Comparison of ENCODE assay signal across 8 cellular contexts in the genomic region with DNA sequence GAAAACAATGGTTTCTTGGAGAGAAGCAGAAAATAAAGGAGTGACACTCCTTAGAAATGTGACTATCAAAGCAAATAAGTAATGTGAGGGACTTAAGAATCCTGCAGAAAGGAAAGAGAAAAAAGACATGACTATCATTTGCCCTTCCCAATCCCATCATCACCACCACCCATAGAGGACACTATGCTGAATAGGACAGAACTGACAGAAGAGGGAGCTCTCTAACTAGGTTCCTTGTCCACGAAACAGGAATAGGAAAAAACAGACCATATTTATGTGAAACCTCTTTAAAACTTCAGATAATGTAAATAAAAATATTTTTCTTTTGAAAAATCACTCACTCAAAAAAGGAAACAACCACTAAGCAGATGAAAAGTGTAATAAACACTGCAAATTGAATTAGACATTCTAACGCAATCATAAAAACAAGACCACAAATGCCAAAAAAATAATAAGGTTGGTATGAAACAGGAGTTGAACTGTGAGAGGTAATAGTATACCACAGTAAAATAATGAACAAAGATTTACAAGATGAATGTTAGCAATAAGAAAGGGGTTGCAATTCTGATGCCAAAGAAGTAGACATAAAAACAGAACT. TPM values are rescaled to one million over a fixed set of nuclear protein-coding genes. Genes with fewer than 3 reads are reported as not detected.
A peak's percentile ranks its signal among the peaks of the same experiment; 100 is the strongest.
DNase-seq lines count a peak whose midpoint lies in the region; ATAC-seq and TF ChIP-seq lines count a peak whose summit lies in the region.

No MANE protein-coding gene starts in this region.

- POLR2A ChIA-PET in HCT116 (lab: Charles Lee): no interaction called here

- peak; percentile 81 to 95 (median 83) for TF ChIP-seq CTCF in HCT116 (IDR thresholded peaks at IDR 0.05 in 2 of 3, conservative IDR thresholded peaks at IDR 0.05 in 1 of 3; ENCODE audit: borderline replicate concordance in 1 of 3, insufficient read depth in 1 of 3, low read depth in 2 of 3, low read length in 2 of 3)
- peak; percentile 60 for TF ChIP-seq CTCF in liver (IDR thresholded peaks at IDR 0.05; ENCODE audit: low read depth, low read length, missing input control)

- no peaks in the 10 kb centered on the region for H3K36me3 ChIP-seq in CD4-positive, CD25-positive, alpha-beta regulatory T cell (ENCODE audit: control insufficient read depth, insufficient read depth, low read length)
- H3K36me3 ChIP-seq in HCT116 (ENCODE audit: control insufficient read depth in 1 of 2, insufficient read depth in 2 of 2, low read length in 2 of 2) (no peaks in the 10 kb centered on the region), liver (ENCODE audit: control insufficient read depth in 4 of 4, insufficient read depth in 3 of 4, low read depth in 1 of 4, low read length in 3 of 4) (no peaks in the 10 kb centered on the region)
- no peaks in the 10 kb centered on the region for H3K36me3 ChIP-seq in effector memory CD4-positive, alpha-beta T cell (ENCODE audit: control insufficient read depth, insufficient read depth, low read length)

- no peaks in the 10 kb centered on the region for H3K9me3 ChIP-seq in CD4-positive, CD25-positive, alpha-beta regulatory T cell (ENCODE audit: control insufficient read depth in 2 of 2, low read length in 2 of 2)
- H3K9me3 ChIP-seq in HCT116 (ENCODE audit: control insufficient read depth in 1 of 2, insufficient read depth in 1 of 2, low read depth in 1 of 2, low read length in 2 of 2) (no peaks in the 10 kb centered on the region; a peak in 1 of 4 replicates), liver (ENCODE audit: control insufficient read depth in 4 of 4, low read length in 3 of 4) (no peaks in the 10 kb centered on the region)
- no peaks in the 10 kb centered on the region for H3K9me3 ChIP-seq in effector memory CD4-positive, alpha-beta T cell (ENCODE audit: control insufficient read depth, low read length)

- H3K27ac Mint-ChIP-seq in CD4-positive, CD25-positive, alpha-beta regulatory T cell: no peak overlapping the region

- CTCF ChIA-PET in HCT116 (lab: Charles Lee): interaction anchor here (1.0 to 2.1 kb wide), 4 partner anchors 34 to 868 kb away, joined by 3 to 18 read pairs (median 8); no protein-coding TSS in a partner anchor

- BruUV-seq in HCT116 (replicated peaks; lab: Mats Ljungman, UMichigan): no TSS peak

- H3K79me2 ChIP-seq in HCT116 (ENCODE audit: insufficient read depth, low read length): no peaks in the 10 kb centered on the region

- H3K27me3 ChIP-seq in CD4-positive, CD25-positive, alpha-beta regulatory T cell (ENCODE audit: control insufficient read depth, insufficient read depth, low read length): no peaks in the 10 kb centered on the region
- H3K27me3 ChIP-seq in HCT116 (ENCODE audit: insufficient read depth, low read length) (no peaks in the 10 kb centered on the region), liver (ENCODE audit: control insufficient read depth in 4 of 4, insufficient read depth in 4 of 4, low read length in 3 of 4) (no peaks in the 10 kb centered on the region)
- H3K27me3 ChIP-seq in effector memory CD4-positive, alpha-beta T cell (replicated peaks; ENCODE audit: control insufficient read depth, insufficient read depth, low read length, poor library complexity, severe bottlenecking): no peaks in the 10 kb centered on the region

- H3K4me3 ChIP-seq in CD4-positive, CD25-positive, alpha-beta regulatory T cell (ENCODE audit: low read depth, low read length): no peak overlapping the region
- H3K4me3 ChIP-seq in HCT116 (replicated peaks in 1 of 2; ENCODE audit: low read depth in 1 of 2, low read length in 2 of 2) (no peak overlapping the region), liver (ENCODE audit: low read depth in 1 of 3, low read length in 3 of 3) (no peak overlapping the region)
- no peak overlapping the region for H3K4me3 ChIP-seq in effector memory CD4-positive, alpha-beta T cell (ENCODE audit: insufficient read depth, low read depth, low read length, poor library complexity, severe bottlenecking)

- no peaks in the 10 kb centered on the region for H4K20me1 ChIP-seq in HCT116 (ENCODE audit: insufficient read depth)

- no peaks in the 10 kb centered on the region for H3K4me1 Mint-ChIP-seq in CD4-positive, CD25-positive, alpha-beta regulatory T cell

- H3K9me3 Mint-ChIP-seq in CD4-positive, CD25-positive, alpha-beta regulatory T cell: peaks cover 0 to 4% (median 1%) of the 10 kb centered on the region in 7 donors

- intact Hi-C loops in HCT116 (cut with micrococcal nuclease): loop anchor here (1.0 to 10.0 kb wide), 5 partner anchors 170 to 1153 kb away; partner anchors contain the start of gene STYK1

- TF ChIP-seq RAD21 in HCT116 (IDR thresholded peaks at IDR 0.05; ENCODE audit: low read depth) (peak; percentile 94), liver (IDR thresholded peaks at IDR 0.05) (peak; percentile 90)

- ATAC-seq in CD4-positive, CD25-positive, alpha-beta regulatory T cell (ENCODE audit: low read depth in 2 of 2): no peak
- ATAC-seq in HCT116 (peak; percentile 98), HG03520 (IDR thresholded peaks at IDR 0.05; ENCODE audit: unreplicated experiment) (no peak)

- peak overlapping the region; percentile 81 for H2AFZ ChIP-seq in HCT116 (ENCODE audit: low read depth, low read length, poor library complexity, severe bottlenecking)

- H3K27me3 Mint-ChIP-seq in CD4-positive, CD25-positive, alpha-beta regulatory T cell: peaks cover 14% of the 10 kb centered on the region

- TF ChIP-seq POLR2A in HCT116 (IDR thresholded peaks at IDR 0.05; ENCODE audit: borderline replicate concordance, extremely low read depth, insufficient read depth, insufficient read length): no peak

- RAD21 ChIA-PET in HCT116 (lab: Charles Lee; ENCODE audit: low non-redundant PET in 1 of 2, low total read pairs in 2 of 2, uncharacterized antibody in 2 of 2, unreplicated experiment in 2 of 2): interaction anchor here (1.1 to 1.2 kb wide), 2 partner anchors 230 to 400 kb away, joined by 4 to 5 read pairs; no protein-coding TSS in a partner anchor

- no peak overlapping the region for H3K9ac ChIP-seq in HCT116 (ENCODE audit: low read length)
- no peak overlapping the region for H3K9ac ChIP-seq in liver (ENCODE audit: low read depth in 1 of 2, low read length in 2 of 2)

- no peak overlapping the region for H3K27ac ChIP-seq in CD4-positive, CD25-positive, alpha-beta regulatory T cell (ENCODE audit: insufficient read depth, low read length, poor library complexity, severe bottlenecking)
- H3K27ac ChIP-seq in HCT116 (ENCODE audit: low read depth, low read length) (no peak overlapping the region), liver (ENCODE audit: low read depth in 1 of 2, low read length in 2 of 2) (no peak overlapping the region)
- no peak overlapping the region for H3K27ac ChIP-seq in effector memory CD4-positive, alpha-beta T cell (ENCODE audit: insufficient read depth, low read length, poor library complexity, severe bottlenecking)

- no peak overlapping the region for H3K4me3 Mint-ChIP-seq in CD4-positive, CD25-positive, alpha-beta regulatory T cell

- no peaks in the 10 kb centered on the region for H3K9me2 ChIP-seq in HCT116 (ENCODE audit: insufficient read depth)

- H3K4me2 ChIP-seq in HCT116 (ENCODE audit: low read length): no peak overlapping the region; the same call in 1 of the 2 replicates

- H3K4me1 ChIP-seq in CD4-positive, CD25-positive, alpha-beta regulatory T cell (ENCODE audit: control insufficient read depth, insufficient read depth, low read length, poor library complexity, severe bottlenecking): no peaks in the 10 kb centered on the region
- H3K4me1 ChIP-seq in HCT116 (ENCODE audit: control insufficient read depth in 1 of 2, insufficient read depth in 2 of 2, low read length in 2 of 2) (peaks cover 0 to 3% of the 10 kb centered on the region in 2 experiments; a peak in 1 of 4 replicates), liver (ENCODE audit: control insufficient read depth in 4 of 4, insufficient read depth in 4 of 4, low read length in 3 of 4) (no peaks in the 10 kb centered on the region)
- H3K4me1 ChIP-seq in effector memory CD4-positive, alpha-beta T cell (ENCODE audit: control insufficient read depth, insufficient read depth, low read length, poor library complexity, severe bottlenecking): no peaks in the 10 kb centered on the region

- H3K36me3 Mint-ChIP-seq in CD4-positive, CD25-positive, alpha-beta regulatory T cell: no peaks in the 10 kb centered on the region

- DNase-seq in CD4-positive, CD25-positive, alpha-beta regulatory T cell: peak in 2 of 3 donors; percentile 9 to 22
- peak; percentile 56 for DNase-seq in HCT116 (ENCODE audit: low read depth, low spot score)
- peak; percentile 20 for DNase-seq in NOMO-1 treated with dmso at 0.1 percent for 144 hours (lab: John Stamatoyannopoulos, UW; ENCODE audit: unreplicated experiment)
- DNase-seq in cerebellum (ENCODE audit: low spot score): peak; percentile 15
- DNase-seq in activated CD4-positive, CD25-positive, alpha-beta regulatory T cell (lab: John Stamatoyannopoulos, UW): no peak
- no peak for DNase-seq in effector memory CD4-positive, alpha-beta T cell

- WGBS in liver: 45% methylated on average over 2 of the region's 2 CpGs

TF ChIP-seq in HCT116, 20 proteins besides CTCF, POLR2A, EP300 and RAD21 (continues in another document):
- no peak for TF ChIP-seq SP1 (IDR thresholded peaks at IDR 0.05; ENCODE audit: low read depth)
- TF ChIP-seq ZFX (IDR thresholded peaks at IDR 0.05): no peak
- 0 out of 2 replicates have a peak, but pooled peaks have one; percentile 12 for TF ChIP-seq CEBPB (IDR thresholded peaks at IDR 0.05; ENCODE audit: low read depth)
- TF ChIP-seq SIN3A (IDR thresholded peaks at IDR 0.05; ENCODE audit: low read depth): no peak
- no peak for TF ChIP-seq POLR2AphosphoS5 (IDR thresholded peaks at IDR 0.05; ENCODE audit: low read depth, low read length)

TF ChIP-seq in liver, 16 proteins besides CTCF, POLR2A, EP300 and RAD21 (continues in another document):
- TF ChIP-seq NR2F2 (IDR thresholded peaks at IDR 0.05): no peak
- TF ChIP-seq SP1 (IDR thresholded peaks at IDR 0.05): no peak
- TF ChIP-seq EGR1 (IDR thresholded peaks at IDR 0.05; ENCODE audit: low read depth in 2 of 2): no peak
- no peak for TF ChIP-seq RXRA (IDR thresholded peaks at IDR 0.05)

RNA-seq across cellular contexts. Expression of gene KLRD1, which starts 24.1 kb away (rescaled TPM):
- 0.20 TPM for total RNA-seq in CD4-positive, CD25-positive, alpha-beta regulatory T cell
- 1 to 10 TPM in 1 of 4 donors, under 1 TPM in 3; 0.01 to 1.9 (median 0.24) TPM for polyA plus RNA-seq in CD4-positive, CD25-positive, alpha-beta regulatory T cell
- total RNA-seq in HCT116 (2021; ENCODE audit: unreplicated experiment): 0.27 TPM
- polyA plus RNA-seq in HCT116 (2012): 0.02 and 0.05 TPM in 2 replicates
- total RNA-seq in cerebellum: 0.27 TPM
- 1 to 10 TPM; 1.1 to 5.0 TPM for total RNA-seq in liver
- 1 to 10 TPM in 1 of 2 donors, under 1 TPM in 1; 0.60 to 1.8 TPM for polyA plus RNA-seq in liver

RNA-seq across cellular contexts. Expression of gene KLRK1, which starts 58.1 kb away (rescaled TPM):
- 2.7 TPM for total RNA-seq in CD4-positive, CD25-positive, alpha-beta regulatory T cell
- polyA plus RNA-seq in CD4-positive, CD25-positive, alpha-beta regulatory T cell: 1 to 10 TPM in 3 of 4 donors, under 1 TPM in 1; 0.98 to 2.8 (median 2.3) TPM
- total RNA-seq in HCT116 (2021; ENCODE audit: unreplicated experiment) (2.3 TPM), cerebellum (0.73 TPM), liver (1 to 10 TPM in 1 of 2 donors, under 1 TPM in 1; 0.98 to 4.0 TPM)
- polyA plus RNA-seq in HCT116 (2012): 2.2 and 3.7 TPM in 2 replicates
- 1 to 10 TPM; 1.1 to 1.6 TPM for polyA plus RNA-seq in liver

Comparison
In these comparisons a context has a peak if more than half of its experiments do, and no peak if none do; other contexts are left out.
1. DNase-seq: peak in CD4-positive, CD25-positive, alpha-beta regulatory T cell (2 of 3), HCT116 (single experiment), NOMO-1 treated with dmso at 0.1 percent for 144 hours (single experiment) and cerebellum (single experiment); none in activated CD4-positive, CD25-positive, alpha-beta regulatory T cell (0 of 4) and effector memory CD4-positive, alpha-beta T cell (0 of 3).